ENCODE assay signal across 16 cellular contexts in genomic region chr12:74321381-74321780, GRCh38.
"Had no signal": no experiment of that assay in that cellular context is flagged by ENCODE, and none has a peak within 500 bp of the region (broad histone marks: within the 10 kb centered on the region; RNA-seq: fewer than 3 reads in every experiment).

No MANE protein-coding gene starts in this region.

- H3K4me1 ChIP-seq: foreskin keratinocyte had no signal

- H3K36me3 Mint-ChIP-seq: immature natural killer cell; naive thymus-derived CD4-positive, alpha-beta T cell had no signal

- H3K27ac ChIP-seq: foreskin keratinocyte, skin epidermis had no signal

- H3K4me3 ChIP-seq: lung, skin epidermis had no signal

- H3K27ac Mint-ChIP-seq: dendritic cell treated with granulocyte-macrophage colony-stimulating factor and Interleukin-4, amounts not matched to agents 40 ng/mL and 50 ng/mL, for 4 days; immature natural killer cell; naive thymus-derived CD4-positive, alpha-beta T cell; nephron progenitor cell had no signal

- H3K27me3 Mint-ChIP-seq: dendritic cell treated with granulocyte-macrophage colony-stimulating factor and Interleukin-4, amounts not matched to agents 40 ng/mL and 50 ng/mL, for 4 days had no signal

- FAIRE-seq: colon, keratinocyte had no signal

- H3K4me3 Mint-ChIP-seq: dendritic cell treated with granulocyte-macrophage colony-stimulating factor and Interleukin-4, amounts not matched to agents 40 ng/mL and 50 ng/mL, for 4 days; immature natural killer cell; naive thymus-derived CD4-positive, alpha-beta T cell; nephron progenitor cell had no signal

- ATAC-seq: foreskin keratinocyte; left colon; left ventricle myocardium superior; naive thymus-derived CD4-positive, alpha-beta T cell; sciatic nerve had no signal

- H3K27me3 ChIP-seq: foreskin keratinocyte had no signal

- H3K4me1 Mint-ChIP-seq: immature natural killer cell; naive thymus-derived CD4-positive, alpha-beta T cell; nephron progenitor cell had no signal

- DNase-seq: erythroblast; foreskin keratinocyte; immature natural killer cell; left colon; left ventricle myocardium superior; naive thymus-derived CD4-positive, alpha-beta T cell; nephron progenitor cell; stimulated activated CD4-positive, alpha-beta T cell treated with anti-CD3 and anti-CD28 coated beads, Interleukin-12 subunit alpha, Interleukin-12 subunit beta, amount 100 ng/mL, for 4 hours; stimulated activated naive CD4-positive, alpha-beta T cell treated with Interleukin-2 at 50 U/mL for 16 hours; trophoblast cell had no signal

- H3K9me3 Mint-ChIP-seq: dendritic cell treated with granulocyte-macrophage colony-stimulating factor and Interleukin-4, amounts not matched to agents 40 ng/mL and 50 ng/mL, for 4 days; nephron progenitor cell had no signal
